ENCODE assay signal across 18 cellular contexts in genomic region chr9:114374936-114375335, GRCh38. TPM values are rescaled to one million over a fixed set of nuclear protein-coding genes. Genes with fewer than 3 reads are reported as not detected.
A peak's percentile ranks its signal among the peaks of the same experiment; 100 is the strongest.
DNase-seq lines count a peak whose midpoint lies in the region; ATAC-seq, FAIRE-seq and TF ChIP-seq lines count a peak whose summit lies in the region.
"Had no signal": no experiment of that assay in that cellular context is flagged by ENCODE, and none has a peak within 500 bp of the region (broad histone marks: within the 10 kb centered on the region; RNA-seq: fewer than 3 reads in every experiment).

No MANE protein-coding gene starts in this region.

- FAIRE-seq in GM12878 (lab: Jason Lieb, UNC), result no peak
- FAIRE-seq: bronchial epithelial cell, small intestine had no signal

- H3K27me3 ChIP-seq in OCI-LY3 (ENCODE audit: low read depth, low read length) (no peaks in the 10 kb centered on the region), GM12878 (replicated peaks in 1 of 2; ENCODE audit: control insufficient read depth in 2 of 2, insufficient read depth in 2 of 2, low read length in 1 of 2) (no peaks in the 10 kb centered on the region), A673 (replicated peaks; ENCODE audit: insufficient read depth, low read depth, low read length, poor library complexity) (no peaks in the 10 kb centered on the region)
- H3K27me3 ChIP-seq: SJCRH30 had no signal

- no peaks in the 10 kb centered on the region for H3K27me3 Mint-ChIP-seq in activated T-cell treated with anti-CD3 and anti-CD28 coated beads, Interleukin-2, amount 50 U/mL, for 24 hours
- no peaks in the 10 kb centered on the region for H3K27me3 Mint-ChIP-seq in stimulated activated memory B cell treated with anti-CD40 and anti-IgM and Interleukin-4, amounts not matched to agents 10 μg/mL and 1 μg/mL and 100 μg/mL, for 72 hours
- H3K27me3 Mint-ChIP-seq in chondrocyte (ENCODE audit: low read depth), result no peaks in the 10 kb centered on the region

- peaks cover 82% of the 10 kb centered on the region for H3K79me2 ChIP-seq in OCI-LY3 (ENCODE audit: low read length)
- peaks cover 63% of the 10 kb centered on the region for H3K79me2 ChIP-seq in GM12878 (ENCODE audit: control insufficient read depth, insufficient read depth, low read length)

- no peaks in the 10 kb centered on the region for H3K9me3 Mint-ChIP-seq in activated T-cell treated with anti-CD3 and anti-CD28 coated beads, Interleukin-2, amount 50 U/mL, for 24 hours
- no peaks in the 10 kb centered on the region for H3K9me3 Mint-ChIP-seq in stimulated activated memory B cell treated with anti-CD40 and anti-IgM and Interleukin-4, amounts not matched to agents 10 μg/mL and 1 μg/mL and 100 μg/mL, for 72 hours
- H3K9me3 Mint-ChIP-seq in chondrocyte (ENCODE audit: low read depth), result no peaks in the 10 kb centered on the region
- H3K9me3 Mint-ChIP-seq: endodermal cell had no signal

- peak overlapping the region; percentile 97 for H3K27ac Mint-ChIP-seq in activated T-cell treated with anti-CD3 and anti-CD28 coated beads, Interleukin-2, amount 50 U/mL, for 24 hours
- peak overlapping the region; percentile 59 for H3K27ac Mint-ChIP-seq in stimulated activated memory B cell treated with anti-CD40 and anti-IgM and Interleukin-4, amounts not matched to agents 10 μg/mL and 1 μg/mL and 100 μg/mL, for 72 hours
- H3K27ac Mint-ChIP-seq in chondrocyte (ENCODE audit: unreplicated experiment), result no peak overlapping the region
- H3K27ac Mint-ChIP-seq: endodermal cell had no signal

- no peak for DNase-seq in activated T-cell treated with anti-CD3 and anti-CD28 coated beads, Interleukin-2, amount 50 U/mL, for 24 hours
- DNase-seq in activated T-cell treated with anti-CD3 and anti-CD28 coated beads for 4 hours (no peak), GM12878 (ENCODE audit: low read depth, low spot score) (no peak), chondrocyte (ENCODE audit: low spot score) (no peak), A673 (ENCODE audit: low spot score) (no peak), NCI-H187 treated with DMSO at 0.1 percent for 48 hours (lab: John Stamatoyannopoulos, UW) (no peak)
- DNase-seq: endodermal cell, foreskin melanocyte, mammary epithelial cell, MV-4-11, SJCRH30, small intestine had no signal

- H3K9ac ChIP-seq in OCI-LY3 (ENCODE audit: low read length) (no peak overlapping the region), GM12878 (ENCODE audit: control insufficient read depth, insufficient read depth, low read length) (no peak overlapping the region)

- RAD21 ChIA-PET in GM12878 (lab: Charles Lee; ENCODE audit: unreplicated experiment), result interaction anchor here (1.0 kb wide), 1 partner anchor 11 kb away, joined by 10 read pairs; no protein-coding TSS in a partner anchor

- H3K4me3 ChIP-seq in OCI-LY3 (ENCODE audit: low read length), result no peak overlapping the region
- H3K4me3 ChIP-seq in GM12878, result no peak overlapping the region
- no peak overlapping the region for H3K4me3 ChIP-seq in A673 (ENCODE audit: low read depth, low read length, poor library complexity, severe bottlenecking)
- H3K4me3 ChIP-seq: SJCRH30 had no signal

- H2AFZ ChIP-seq in OCI-LY3 (ENCODE audit: low read depth, low read length) (no peak overlapping the region), GM12878 (ENCODE audit: control insufficient read depth, low read depth, low read length) (no peak overlapping the region)

- ATAC-seq in GM12878, result no peak
- no peak for ATAC-seq in stimulated activated memory B cell treated with anti-CD40 and anti-IgM and Interleukin-4, amounts not matched to agents 10 μg/mL and 1 μg/mL and 100 μg/mL, for 72 hours

- no peak for TF ChIP-seq EP300 in GM12878 (IDR thresholded peaks at IDR 0.05; ENCODE audit: borderline replicate concordance in 1 of 2, control insufficient read depth in 1 of 2, low read depth in 2 of 2, low read length in 2 of 2)

- H3K4me1 ChIP-seq in OCI-LY3 (ENCODE audit: low read length), result peaks cover 64% of the 10 kb centered on the region
- H3K4me1 ChIP-seq in GM12878 (ENCODE audit: control insufficient read depth, insufficient read depth, low read length), result peaks cover 46% of the 10 kb centered on the region
- H3K4me1 ChIP-seq in A673 (ENCODE audit: insufficient read depth, low read length, poor library complexity, severe bottlenecking), result peaks cover 10% of the 10 kb centered on the region

- TF ChIP-seq CTCF in OCI-LY3 (IDR thresholded peaks at IDR 0.05; ENCODE audit: low read depth, low read length) (no peak), GM12878 (IDR thresholded peaks at IDR 0.05 in 2 of 3, conservative IDR thresholded peaks at IDR 0.05 in 1 of 3; ENCODE audit: control insufficient read depth in 2 of 3, extremely low read depth in 1 of 3, insufficient read depth in 1 of 3, low read depth in 3 of 3, low read length in 3 of 3) (no peak), chondrocyte (IDR thresholded peaks at IDR 0.05) (no peak), A673 (conservative IDR thresholded peaks at IDR 0.05; ENCODE audit: low read depth, low read length) (no peak)

- H3K4me1 Mint-ChIP-seq in activated T-cell treated with anti-CD3 and anti-CD28 coated beads, Interleukin-2, amount 50 U/mL, for 24 hours (ENCODE audit: low read depth), result peaks cover 92% of the 10 kb centered on the region
- H3K4me1 Mint-ChIP-seq in stimulated activated memory B cell treated with anti-CD40 and anti-IgM and Interleukin-4, amounts not matched to agents 10 μg/mL and 1 μg/mL and 100 μg/mL, for 72 hours, result peaks cover 89% of the 10 kb centered on the region
- peaks cover 7% of the 10 kb centered on the region for H3K4me1 Mint-ChIP-seq in chondrocyte (ENCODE audit: low read depth)

- H3K4me3 Mint-ChIP-seq in activated T-cell treated with anti-CD3 and anti-CD28 coated beads, Interleukin-2, amount 50 U/mL, for 24 hours, result no peak overlapping the region
- H3K4me3 Mint-ChIP-seq in stimulated activated memory B cell treated with anti-CD40 and anti-IgM and Interleukin-4, amounts not matched to agents 10 μg/mL and 1 μg/mL and 100 μg/mL, for 72 hours, result no peak overlapping the region
- no peak overlapping the region for H3K4me3 Mint-ChIP-seq in chondrocyte (ENCODE audit: unreplicated experiment)
- H3K4me3 Mint-ChIP-seq: endodermal cell had no signal

- H3K36me3 ChIP-seq in OCI-LY3 (replicated peaks; ENCODE audit: low read depth, low read length) (peaks cover 73% of the 10 kb centered on the region), GM12878 (ENCODE audit: control insufficient read depth in 2 of 2, insufficient read depth in 2 of 2, low read length in 1 of 2) (peaks cover 52 to 53% of the 10 kb centered on the region in 2 experiments), A673 (ENCODE audit: insufficient read depth, low read length, poor library complexity, severe bottlenecking) (peaks cover 27% of the 10 kb centered on the region)
- H3K36me3 ChIP-seq: SJCRH30 had no signal

- SMC1A ChIA-PET in GM12878 (lab: Charles Lee; ENCODE audit: uncharacterized antibody, unreplicated experiment), result interaction anchor here (13.9 kb wide), 1 partner anchor 12 kb away, joined by 327 read pairs; the partner anchor contains the start of gene AKNA

- TF ChIP-seq RAD21 in GM12878 (IDR thresholded peaks at IDR 0.05; ENCODE audit: insufficient read depth, low read depth, low read length), result no peak

- H4K20me1 ChIP-seq in OCI-LY3 (ENCODE audit: insufficient read depth, low read length) (peaks cover 26% of the 10 kb centered on the region; the same call in 1 of the 2 replicates), GM12878 (ENCODE audit: control insufficient read depth, insufficient read depth) (peaks cover 6% of the 10 kb centered on the region)

- H3K27ac ChIP-seq in OCI-LY3 (ENCODE audit: low read length), result peak overlapping the region; percentile 96
- 0 out of 2 replicates have a peak overlapping the region, but pooled peaks have one; percentile 2 for H3K27ac ChIP-seq in GM12878 (ENCODE audit: control insufficient read depth, insufficient read depth)
- no peak overlapping the region for H3K27ac ChIP-seq in A673 (ENCODE audit: low read depth, low read length, poor library complexity, severe bottlenecking)
- H3K27ac ChIP-seq: SJCRH30, VCaP had no signal

- intact Hi-C loops in GM12878 (cut with micrococcal nuclease; ENCODE audit: unreplicated experiment) (no loop called here), A673 (cut with micrococcal nuclease; ENCODE audit: unreplicated experiment) (loop anchor here (5.0 kb wide), 1 partner anchor 52 kb away; no protein-coding TSS in a partner anchor)

- no peaks in the 10 kb centered on the region for H3K9me3 ChIP-seq in OCI-LY3 (ENCODE audit: insufficient read depth, low read length)
- H3K9me3 ChIP-seq in GM12878 (replicated peaks; ENCODE audit: control insufficient read depth, insufficient read depth, low read length), result no peaks in the 10 kb centered on the region
- no peaks in the 10 kb centered on the region for H3K9me3 ChIP-seq in A673 (ENCODE audit: low read depth, low read length, poor library complexity, severe bottlenecking)
- H3K9me3 ChIP-seq: SJCRH30 had no signal

- BruUV-seq in GM12878 (replicated peaks; lab: Mats Ljungman, UMichigan) (no TSS peak), A673 (replicated peaks; lab: Mats Ljungman, UMichigan) (no TSS peak)

- CTCF ChIA-PET in GM12878 (lab: Yijun Ruan, JAX), result interaction anchor here (3.7 kb wide), 1 partner anchor 15 kb away, joined by 29 read pairs; no protein-coding TSS in a partner anchor
- CTCF ChIA-PET in A673 (lab: Charles Lee), result no interaction called here

- TF ChIP-seq POLR2A in GM12878 (IDR thresholded peaks at IDR 0.05; ENCODE audit: low read depth, low read length), result no peak

- WGBS in GM12878 (ENCODE audit: insufficient coverage, insufficient replicate concordance, low lambda C conversion rate, missing lambda C conversion rate), result 65% methylated on average over 9 of the region's 9 CpGs

- POLR2A ChIA-PET in GM12878 (lab: Charles Lee), result interaction anchor here (0.6 kb wide), 1 partner anchor 129 kb away, joined by 3 read pairs; no protein-coding TSS in a partner anchor
- POLR2A ChIA-PET in A673 (lab: Charles Lee; ENCODE audit: low non-redundant PET), result no interaction called here

- in situ Hi-C loops in GM12878 (cut with MboI), result no loop called here

- peaks cover 94% of the 10 kb centered on the region for H3K36me3 Mint-ChIP-seq in activated T-cell treated with anti-CD3 and anti-CD28 coated beads, Interleukin-2, amount 50 U/mL, for 24 hours (ENCODE audit: low read depth)
- peaks cover 82% of the 10 kb centered on the region for H3K36me3 Mint-ChIP-seq in stimulated activated memory B cell treated with anti-CD40 and anti-IgM and Interleukin-4, amounts not matched to agents 10 μg/mL and 1 μg/mL and 100 μg/mL, for 72 hours
- H3K36me3 Mint-ChIP-seq in chondrocyte (ENCODE audit: low read depth), result peaks cover 42% of the 10 kb centered on the region

- H3K4me2 ChIP-seq in OCI-LY3 (ENCODE audit: low read length) (no peak overlapping the region), GM12878 (ENCODE audit: control insufficient read depth, insufficient read depth) (no peak overlapping the region)

RNA-seq across cellular contexts. Expression of gene AKNA, which starts 12.8 kb away (rescaled TPM):
- total RNA-seq in GM12878 (2013; cell fraction: nucleolus; rRNA removed), result 305 and 316 TPM in 2 replicates
- total RNA-seq in GM12878 (2014; rRNA removed) (49.4 and 59.0 TPM in 2 replicates), GM12878 (2014; rRNA removed; fragmentation: Illumina TruSeq; extraction: Trizol) (36.0 and 39.8 TPM in 2 replicates), GM12878 (2021) (117 and 132 TPM in 2 replicates), chondrocyte (19.1 to 43.1 TPM (median 43.0 TPM) in 3 replicates), A673 (2021) (20.4 and 28.8 TPM in 2 replicates)
- polyA plus RNA-seq in GM12878 (2011; ENCODE audit: low read depth), result 22.0 TPM
- polyA plus RNA-seq in GM12878 (2011; rRNA removed) (18.0 and 30.1 TPM in 2 replicates), GM12878 (2014; fragmentation: Illumina TruSeq; extraction: Trizol) (27.2 and 57.6 TPM in 2 replicates), GM12878 (2014; fragmentation: Nextera tagmentation; extraction: Ambion mirVana) (1 to 10 TPM; 1.6 to 5.0 TPM), GM12878 (2014; rRNA removed) (71.9 and 77.7 TPM in 2 replicates), GM12878 (2016; fragmentation: Nextera tagmentation; extraction: Ambion mirVana) (10 to 100 TPM; 28.0 to 30.9 TPM)
- 33.7 and 39.1 TPM in 2 replicates for polyA plus RNA-seq in GM12878 (2011; cell fraction: cytosol; rRNA removed)
- 107 and 123 TPM in 2 replicates for polyA plus RNA-seq in GM12878 (2011; cell fraction: nucleus; rRNA removed)
- polyA plus RNA-seq in GM12878 (2012), result 57.1 and 64.5 TPM in 2 replicates
- 47.4 and 97.2 TPM in 2 replicates for polyA minus RNA-seq in GM12878 (2011; rRNA and poly(A)+ RNA removed)
- polyA minus RNA-seq in GM12878 (2011; cell fraction: cytosol; rRNA and poly(A)+ RNA removed), result 31.4 and 34.5 TPM in 2 replicates
- 64.4 and 127 TPM in 2 replicates for polyA minus RNA-seq in GM12878 (2011; cell fraction: nucleus; rRNA and poly(A)+ RNA removed)

RNA-seq across cellular contexts. Expression of gene ORM2, which starts 45.3 kb away (rescaled TPM):
- total RNA-seq in GM12878 (2013; cell fraction: nucleolus; rRNA removed), result not detected in 2 replicates
- total RNA-seq in GM12878 (2014; rRNA removed) (not detected in 2 replicates), GM12878 (2014; rRNA removed; fragmentation: Illumina TruSeq; extraction: Trizol) (not detected in 2 replicates), GM12878 (2021) (0.64 TPM in 1 of 2 replicates, not detected in the other), chondrocyte (not detected in 3 replicates), A673 (2021) (not detected in 2 replicates)
- not detected for polyA plus RNA-seq in GM12878 (2011; ENCODE audit: low read depth)
- polyA plus RNA-seq in GM12878 (2011; rRNA removed) (not detected in 2 replicates), GM12878 (2014; fragmentation: Illumina TruSeq; extraction: Trizol) (not detected in 2 replicates), GM12878 (2014; fragmentation: Nextera tagmentation; extraction: Ambion mirVana) (not detected), GM12878 (2014; rRNA removed) (not detected in 2 replicates), GM12878 (2016; fragmentation: Nextera tagmentation; extraction: Ambion mirVana) (not detected)
- polyA plus RNA-seq in GM12878 (2011; cell fraction: cytosol; rRNA removed), result not detected in 2 replicates
- polyA plus RNA-seq in GM12878 (2011; cell fraction: nucleus; rRNA removed), result not detected in 2 replicates
- polyA plus RNA-seq in GM12878 (2012), result not detected in 2 replicates
- not detected in 2 replicates for polyA minus RNA-seq in GM12878 (2011; rRNA and poly(A)+ RNA removed)
- not detected in 2 replicates for polyA minus RNA-seq in GM12878 (2011; cell fraction: cytosol; rRNA and poly(A)+ RNA removed)
- not detected in 2 replicates for polyA minus RNA-seq in GM12878 (2011; cell fraction: nucleus; rRNA and poly(A)+ RNA removed)
- total RNA-seq: bronchial epithelial cell, HT-29, mammary epithelial cell, osteoblast, SJCRH30 had no signal
- polyA plus RNA-seq: mammary epithelial cell had no signal

RNA-seq across cellular contexts. Expression of gene ORM1, which starts 52.0 kb away (rescaled TPM):
- not detected in 2 replicates for total RNA-seq in GM12878 (2013; cell fraction: nucleolus; rRNA removed)
- total RNA-seq in GM12878 (2014; rRNA removed) (not detected in 2 replicates), GM12878 (2014; rRNA removed; fragmentation: Illumina TruSeq; extraction: Trizol) (not detected in 2 replicates), GM12878 (2021) (3.5 and 4.4 TPM in 2 replicates), chondrocyte (not detected in 3 replicates), A673 (2021) (not detected in 2 replicates)
- not detected for polyA plus RNA-seq in GM12878 (2011; ENCODE audit: low read depth)
- polyA plus RNA-seq in GM12878 (2011; rRNA removed) (not detected in 2 replicates), GM12878 (2014; fragmentation: Illumina TruSeq; extraction: Trizol) (not detected in 2 replicates), GM12878 (2014; fragmentation: Nextera tagmentation; extraction: Ambion mirVana) (not detected), GM12878 (2014; rRNA removed) (not detected in 2 replicates), GM12878 (2016; fragmentation: Nextera tagmentation; extraction: Ambion mirVana) (not detected)
- not detected in 2 replicates for polyA plus RNA-seq in GM12878 (2011; cell fraction: cytosol; rRNA removed)
- not detected in 2 replicates for polyA plus RNA-seq in GM12878 (2011; cell fraction: nucleus; rRNA removed)
- polyA plus RNA-seq in GM12878 (2012), result not detected in 2 replicates
- not detected in 2 replicates for polyA minus RNA-seq in GM12878 (2011; rRNA and poly(A)+ RNA removed)
- not detected in 2 replicates for polyA minus RNA-seq in GM12878 (2011; cell fraction: cytosol; rRNA and poly(A)+ RNA removed)
- polyA minus RNA-seq in GM12878 (2011; cell fraction: nucleus; rRNA and poly(A)+ RNA removed), result not detected in 2 replicates
- total RNA-seq: bronchial epithelial cell, HT-29, mammary epithelial cell, osteoblast, SJCRH30 had no signal
- polyA plus RNA-seq: mammary epithelial cell had no signal
